In the genomic region with DNA sequence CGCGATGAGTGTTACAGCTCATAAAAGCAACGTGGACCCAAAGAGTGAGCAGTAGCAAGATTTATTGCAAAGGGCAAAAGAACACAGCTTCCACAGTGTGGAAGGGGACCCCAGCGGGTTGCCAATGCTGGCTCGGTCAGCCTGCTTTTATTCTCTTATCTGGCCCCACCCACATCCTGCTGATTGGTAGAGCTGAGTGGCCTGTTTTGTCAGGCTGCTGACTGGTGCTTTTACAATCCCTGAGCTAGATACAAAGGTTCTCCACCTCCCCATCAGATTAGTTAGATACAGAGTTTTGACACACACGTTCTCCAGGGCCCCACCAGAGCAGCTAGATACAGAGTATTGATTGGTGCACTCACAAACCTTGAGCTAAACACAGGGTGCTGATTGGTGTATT, we compare ENCODE assay signal across 16 cellular contexts. TPM values are rescaled to one million over a fixed set of nuclear protein-coding genes. Genes with fewer than 3 reads are reported as not detected.
"Had no signal": no experiment of that assay in that cellular context is flagged by ENCODE, and none has a peak within 500 bp of the region (broad histone marks: within the 10 kb centered on the region; RNA-seq: fewer than 3 reads in every experiment).

No MANE protein-coding gene starts in this region.

RNA-seq across cellular contexts. Expression of a gene that starts 39.7 kb away (rescaled TPM):
- total RNA-seq: activated CD4-positive, alpha-beta memory T cell treated with anti-CD3 and anti-CD28 coated beads for 36 hours; activated CD4-positive, alpha-beta T cell treated with anti-CD3 and anti-CD28 coated beads for 36 hours; activated CD8-positive, alpha-beta memory T cell treated with anti-CD3 and anti-CD28 coated beads for 36 hours; activated CD8-positive, alpha-beta T cell treated with anti-CD3 and anti-CD28 coated beads for 36 hours; activated naive CD4-positive, alpha-beta T cell treated with anti-CD3 and anti-CD28 coated beads for 36 hours; activated naive CD8-positive, alpha-beta T cell treated with anti-CD3 and anti-CD28 coated beads, Interleukin-2, amount 10 ng/mL, durations not matched to agents 7 days and 5 days; activated T-cell treated with anti-CD3 and anti-CD28 coated beads, Interleukin-2, amount 50 U/mL, for 4 hours; activated T-cell treated with anti-CD3 and anti-CD28 coated beads, Interleukin-2, amount 50 U/mL, for 72 hours; activated T-helper 1 cell treated with anti-CD3 and anti-CD28 coated beads, Interleukin-12 subunit alpha, Interleukin-12 subunit beta, Interleukin-2, Interleukin-4 antibody, amounts not matched to agents 30 ng/mL and 10 ng/mL and 1 ng/mL, durations not matched to agents 14 hours and 24 hours and 36 hours; activated T-helper 17 cell treated with anti-CD3 and anti-CD28 coated beads, Interleukin-2, amount 50 U/mL, for 72 hours; ascending aorta; bronchial epithelial cell; T-cell; T-helper 1 cell treated with Interleukin-12 subunit alpha and Interleukin-12 subunit beta and Interleukin-4 antibody, amounts not matched to agents 30 ng/mL and 1 ng/mL, for 36 hours; T-helper 17 cell; T-helper 2 cell treated with Interferon-gamma antibody and Interleukin-4, amounts not matched to agents 100 ng/mL and 5 ng/mL, for 36 hours had no signal
